In the genomic region with DNA sequence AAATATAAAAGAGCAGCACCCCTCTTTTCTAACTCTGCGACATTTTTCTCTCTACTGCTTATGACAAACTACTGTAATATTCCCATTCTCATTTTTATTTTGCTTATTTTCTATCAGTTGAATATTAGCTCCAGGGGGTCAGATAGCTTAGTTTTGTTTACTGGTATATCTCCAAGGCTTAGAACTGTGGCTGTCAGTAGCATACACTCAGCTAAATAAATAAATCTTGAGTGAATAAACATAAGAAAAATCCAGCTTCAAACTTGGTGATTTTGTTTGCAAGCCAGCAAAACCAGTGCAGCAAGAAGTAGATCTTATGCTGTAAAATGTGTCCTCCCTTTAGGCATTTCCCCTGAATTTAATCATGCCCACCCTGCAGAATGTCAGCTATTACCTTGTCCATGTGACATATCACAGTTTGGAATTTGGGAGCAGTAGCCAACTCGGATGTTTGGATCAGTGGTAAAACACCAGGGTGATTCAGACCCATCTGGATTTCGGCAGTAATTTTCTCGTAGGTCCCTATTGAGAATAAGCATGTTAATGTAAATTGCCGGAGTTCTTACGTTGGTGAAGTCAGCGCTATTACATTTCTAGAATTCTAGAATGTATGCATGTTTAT, we compare ENCODE assay signal across 17 cellular contexts. TPM values are rescaled to one million over a fixed set of nuclear protein-coding genes. Genes with fewer than 3 reads are reported as not detected.
DNase-seq lines count a peak whose midpoint lies in the region; ATAC-seq lines count a peak whose summit lies in the region.
"Had no signal": no experiment of that assay in that cellular context is flagged by ENCODE, and none has a peak within 500 bp of the region (broad histone marks: within the 10 kb centered on the region; RNA-seq: fewer than 3 reads in every experiment).

No MANE protein-coding gene starts in this region.

- DNase-seq in DMS 273 (lab: John Stamatoyannopoulos, UW; ENCODE audit: unreplicated experiment) (peak; percentile 76), NCI-H446 treated with DMSO at 0.1 percent for 48 hours (lab: John Stamatoyannopoulos, UW) (peak; percentile 83), dermis microvascular lymphatic vessel endothelial cell (ENCODE audit: low read depth in 2 of 2) (peak; percentile 9 to 32), non-pigmented ciliary epithelial cell (ENCODE audit: low read depth) (peak; percentile 88), NK-92 (lab: John Stamatoyannopoulos, UW; ENCODE audit: unreplicated experiment) (no peak), NCI-H1694 treated with DMSO at 0.1 percent for 48 hours (lab: John Stamatoyannopoulos, UW) (no peak), NCI-H748 (lab: John Stamatoyannopoulos, UW; ENCODE audit: unreplicated experiment) (no peak)
- DNase-seq: activated CD4-positive, alpha-beta T cell treated with anti-CD3 and anti-CD28 coated beads, Interleukin-2, amount 50 U/mL, for 48 hours; activated naive CD8-positive, alpha-beta T cell treated with anti-CD3 and anti-CD28 coated beads for 36 hours; Caco-2; effector CD8-positive, alpha-beta T cell; naive B cell; small intestine; upper lobe of left lung had no signal

- no peak for ATAC-seq in GM21515 (IDR thresholded peaks at IDR 0.05; ENCODE audit: unreplicated experiment)
- ATAC-seq: GM12878 had no signal

RNA-seq across cellular contexts. Expression of gene HGF, which starts 44.2 kb away (rescaled TPM):
- 0.25 and 0.77 TPM in 2 replicates for total RNA-seq in dermis microvascular lymphatic vessel endothelial cell
- total RNA-seq: activated naive CD8-positive, alpha-beta T cell treated with anti-CD3 and anti-CD28 coated beads for 36 hours; Caco-2; MCF 10A had no signal

Comparison
In these comparisons a context has a peak if more than half of its experiments do, and no peak if none do; other contexts are left out.
1. DNase-seq: peak in DMS 273 (single experiment), NCI-H446 treated with DMSO at 0.1 percent for 48 hours (single experiment), dermis microvascular lymphatic vessel endothelial cell (2 of 2) and non-pigmented ciliary epithelial cell (single experiment); none in NK-92 (single experiment), NCI-H1694 treated with DMSO at 0.1 percent for 48 hours (single experiment) and NCI-H748 (single experiment).